In genomic region chr11:47917643-47918369, GRCh38 we compare ENCODE assay signal across 8 cellular contexts.
DNase-seq lines count a peak whose midpoint lies in the region; ATAC-seq, FAIRE-seq and TF ChIP-seq lines count a peak whose summit lies in the region.

No MANE protein-coding gene starts in this region.

- intact Hi-C loops in CD8-positive, alpha-beta T cell (cut with DNase I, micrococcal nuclease) = no loop called here
- intact Hi-C loops in lower leg skin (cut with DNase I; ENCODE audit: low total_unique reads) = no loop called here

- POLR2A ChIA-PET in CD8-positive, alpha-beta T cell (lab: Charles Lee) = interaction anchor here (0.5 to 1.1 kb wide), 2 partner anchors 10 to 22 kb away, joined by 4 to 5 read pairs; no protein-coding TSS in a partner anchor

- peak in 1 of 7 experiments; percentile 17 for DNase-seq in CD8-positive, alpha-beta T cell
- DNase-seq in HK-2 (ENCODE audit: unreplicated experiment) (peak; percentile 87), NCI-H774 (lab: John Stamatoyannopoulos, UW) (peak; percentile 81), choroid plexus epithelial cell (ENCODE audit: low read depth) (peak; percentile 91), lower leg skin (ENCODE audit: low spot score in 2 of 2) (peak; percentile 80 to 94), tibial nerve (ENCODE audit: low spot score in 2 of 2) (peak; percentile 40 to 74), frontal cortex (ENCODE audit: low spot score in 2 of 2) (no peak)
- no peak for DNase-seq in activated T-cell treated with anti-CD3 and anti-CD28 coated beads, Interleukin-2, amount 50 U/mL, for 4 hours

- TF ChIP-seq CTCF in CD8-positive, alpha-beta T cell (IDR thresholded peaks at IDR 0.05) = no peak
- TF ChIP-seq CTCF in choroid plexus epithelial cell (conservative IDR thresholded peaks at IDR 0.05; ENCODE audit: low read depth, low read length) (no peak), lower leg skin (IDR thresholded peaks at IDR 0.05) (no peak), tibial nerve (IDR thresholded peaks at IDR 0.05) (no peak)

- no peak for FAIRE-seq in frontal cortex (lab: Jason Lieb, UNC)

- CTCF ChIA-PET in CD8-positive, alpha-beta T cell (lab: Charles Lee) = interaction anchor here (1.3 kb wide), 1 partner anchor 17 kb away, joined by 4 read pairs; no protein-coding TSS in a partner anchor

- H3K4me1 ChIP-seq in CD8-positive, alpha-beta T cell (ENCODE audit: insufficient read depth, low read length) = peaks cover 50% of the 10 kb centered on the region
- peaks cover 0 to 15% (median 6%) of the 10 kb centered on the region in 4 donors for H3K4me1 ChIP-seq in tibial nerve

- TF ChIP-seq POLR2A in lower leg skin (IDR thresholded peaks at IDR 0.05) = no peak
- TF ChIP-seq POLR2A in tibial nerve (IDR thresholded peaks at IDR 0.05) = no peak

- H3K36me3 Mint-ChIP-seq in CD8-positive, alpha-beta T cell = no peaks in the 10 kb centered on the region
- H3K36me3 Mint-ChIP-seq in activated T-cell treated with anti-CD3 and anti-CD28 coated beads, Interleukin-2, amount 50 U/mL, for 4 hours (ENCODE audit: insufficient read depth) = no peaks in the 10 kb centered on the region

- H3K36me3 ChIP-seq in CD8-positive, alpha-beta T cell (ENCODE audit: insufficient read depth, low read length) = no peaks in the 10 kb centered on the region
- no peaks in the 10 kb centered on the region for H3K36me3 ChIP-seq in tibial nerve

- no peaks in the 10 kb centered on the region for H3K27me3 ChIP-seq in CD8-positive, alpha-beta T cell (ENCODE audit: insufficient read depth, low read length)
- H3K27me3 ChIP-seq in tibial nerve = no peaks in the 10 kb centered on the region

- no peaks in the 10 kb centered on the region for H3K9me3 ChIP-seq in CD8-positive, alpha-beta T cell (ENCODE audit: low read length)
- H3K9me3 ChIP-seq in tibial nerve = no peaks in the 10 kb centered on the region

- H3K27ac ChIP-seq in CD8-positive, alpha-beta T cell (ENCODE audit: low read depth, low read length) = no peak overlapping the region
- peak overlapping the region in 3 of 4 donors; percentile 5 to 66 (median 63) for H3K27ac ChIP-seq in tibial nerve

- WGBS in lower leg skin, 2 donors = 38 to 40% methylated on average over 10 of the region's 10 CpGs
- WGBS in tibial nerve, 2 donors = 42 to 52% methylated on average over 10 of the region's 10 CpGs

- H3K4me1 Mint-ChIP-seq in CD8-positive, alpha-beta T cell (ENCODE audit: low read depth) = peaks cover 54% of the 10 kb centered on the region
- H3K4me1 Mint-ChIP-seq in activated T-cell treated with anti-CD3 and anti-CD28 coated beads, Interleukin-2, amount 50 U/mL, for 4 hours (ENCODE audit: low read depth) = peaks cover 70% of the 10 kb centered on the region

- peak; percentile 23 for ATAC-seq in CD8-positive, alpha-beta T cell
- no peak for ATAC-seq in activated T-cell treated with anti-CD3 and anti-CD28 coated beads, Interleukin-2, amount 50 U/mL, for 4 hours

- no peaks in the 10 kb centered on the region for H3K9me3 Mint-ChIP-seq in CD8-positive, alpha-beta T cell
- H3K9me3 Mint-ChIP-seq in activated T-cell treated with anti-CD3 and anti-CD28 coated beads, Interleukin-2, amount 50 U/mL, for 4 hours = no peaks in the 10 kb centered on the region

- H3K27me3 Mint-ChIP-seq in CD8-positive, alpha-beta T cell (ENCODE audit: low read depth) = no peaks in the 10 kb centered on the region
- no peaks in the 10 kb centered on the region for H3K27me3 Mint-ChIP-seq in activated T-cell treated with anti-CD3 and anti-CD28 coated beads, Interleukin-2, amount 50 U/mL, for 4 hours (ENCODE audit: low read depth)

- TF ChIP-seq EP300 in tibial nerve (IDR thresholded peaks at IDR 0.05) = peak in 1 of 2 donors; percentile 47

- H3K4me3 ChIP-seq in CD8-positive, alpha-beta T cell (ENCODE audit: low read depth, low read length) = no peak overlapping the region
- H3K4me3 ChIP-seq in choroid plexus epithelial cell (ENCODE audit: low read depth, low read length) = no peak overlapping the region
- H3K4me3 ChIP-seq in lower leg skin (ENCODE audit: low read depth, poor library complexity, severe bottlenecking) = no peak overlapping the region
- H3K4me3 ChIP-seq in tibial nerve = peak overlapping the region in 1 of 4 donors; percentile 18

- H3K27ac Mint-ChIP-seq in CD8-positive, alpha-beta T cell = peak overlapping the region; percentile 41

- H3K4me3 Mint-ChIP-seq in CD8-positive, alpha-beta T cell = no peak overlapping the region
- no peak overlapping the region for H3K4me3 Mint-ChIP-seq in activated T-cell treated with anti-CD3 and anti-CD28 coated beads, Interleukin-2, amount 50 U/mL, for 4 hours

Comparison
In these comparisons a context has a peak if more than half of its experiments do, and no peak if none do; other contexts are left out.
1. DNase-seq: peak in HK-2 (single experiment), NCI-H774 (single experiment), choroid plexus epithelial cell (single experiment), lower leg skin (2 of 2) and tibial nerve (2 of 2); none in frontal cortex (0 of 2) and activated T-cell treated with anti-CD3 and anti-CD28 coated beads, Interleukin-2, amount 50 U/mL, for 4 hours (single experiment).